1 cellular context compared by ENCODE assay signal in genomic region chr17:29115435-29115834, GRCh38.
TF ChIP-seq lines count a peak whose summit lies in the region.

No MANE protein-coding gene starts in this region.

TF ChIP-seq in H1, 55 proteins besides CTCF, POLR2A, EP300 and RAD21 (continued from another document):
- no peak for TF ChIP-seq TBP (IDR thresholded peaks at IDR 0.05; ENCODE audit: low read depth, low read length)
- TF ChIP-seq ATF3 (IDR thresholded peaks at IDR 0.05; ENCODE audit: insufficient read depth, low read depth, low read length): no peak
- TF ChIP-seq CHD2 (IDR thresholded peaks at IDR 0.05; ENCODE audit: low read length): no peak
- TF ChIP-seq SRF (IDR thresholded peaks at IDR 0.05; ENCODE audit: low read depth, low read length): no peak
TF ChIP-seq in H1: peak in this region for 0.
